In genomic region chr6:142008016-142008735, GRCh38 we compare ENCODE assay signal across 20 cellular contexts.
DNase-seq lines count a peak whose midpoint lies in the region; ATAC-seq, FAIRE-seq and TF ChIP-seq lines count a peak whose summit lies in the region.
"Had no signal": no experiment of that assay in that cellular context is flagged by ENCODE, and none has a peak within 500 bp of the region (broad histone marks: within the 10 kb centered on the region; RNA-seq: fewer than 3 reads in every experiment).

No MANE protein-coding gene starts in this region.

- no peak overlapping the region for H3K4ac ChIP-seq in mesendoderm (ENCODE audit: low read depth, low read length)

- H3K79me1 ChIP-seq in mesendoderm (ENCODE audit: low read length) = no peaks in the 10 kb centered on the region

- H3K56ac ChIP-seq in mesendoderm (ENCODE audit: low read length) = no peak overlapping the region

- H3K23ac ChIP-seq in mesendoderm (ENCODE audit: low read length) = no peak overlapping the region

- POLR2A ChIA-PET in K562 (lab: Yijun Ruan, JAX) = no interaction called here

- H3K4me3 ChIP-seq in K562 (no peak overlapping the region), mesendoderm (ENCODE audit: low read length) (no peak overlapping the region), right cardiac atrium (ENCODE audit: low read length) (no peak overlapping the region)
- H3K4me3 ChIP-seq: A549, BLaER1, MG63 had no signal

- no peak for TF ChIP-seq RAD21 in K562 (CRISPR knock-in tag; conservative IDR thresholded peaks at IDR 0.05 in 1 of 2, IDR thresholded peaks at IDR 0.05 in 1 of 2)

- no peak overlapping the region for H4K5ac ChIP-seq in mesendoderm (ENCODE audit: low read length)

- in situ Hi-C loops in K562 (cut with MboI) = no loop called here

- H3K9ac ChIP-seq in K562 (ENCODE audit: insufficient read depth in 1 of 2, low read depth in 2 of 2, low read length in 2 of 2) (no peak overlapping the region), mesendoderm (ENCODE audit: low read length) (no peak overlapping the region)
- H3K9ac ChIP-seq: BLaER1 had no signal

- H2AK5ac ChIP-seq in mesendoderm (ENCODE audit: low read length) = no peak overlapping the region

- no peak for ATAC-seq in K562
- no peak for ATAC-seq in right cardiac atrium
- ATAC-seq: A549, HepG2, Panc1 had no signal

- H3K9me3 ChIP-seq in K562 (replicated peaks; ENCODE audit: control insufficient read depth, insufficient read depth, low read depth, low read length) (no peaks in the 10 kb centered on the region), right cardiac atrium (ENCODE audit: control insufficient read depth, low read length) (no peaks in the 10 kb centered on the region)
- H3K9me3 ChIP-seq: A549, BLaER1, MG63 had no signal

- no peak for FAIRE-seq in K562 (lab: Jason Lieb, UNC)
- FAIRE-seq: A549, HepG2 had no signal

- no peak for TF ChIP-seq EP300 in K562 (IDR thresholded peaks at IDR 0.05; ENCODE audit: low read length)

- no peak for TF ChIP-seq POLR2A in K562 (conservative IDR thresholded peaks at IDR 0.05)

- BruUV-seq in K562 (replicated peaks; lab: Mats Ljungman, UMichigan) = no TSS peak

- H3K27me3 ChIP-seq in K562 (ENCODE audit: control insufficient read depth in 2 of 2, insufficient read depth in 2 of 2, low read length in 2 of 2) (no peaks in the 10 kb centered on the region), mesendoderm (ENCODE audit: insufficient read depth, low read length, poor library complexity) (no peaks in the 10 kb centered on the region), right cardiac atrium (ENCODE audit: control insufficient read depth, insufficient read depth) (no peaks in the 10 kb centered on the region)
- H3K27me3 ChIP-seq: BLaER1, MG63 had no signal

- no peak overlapping the region for H2BK15ac ChIP-seq in mesendoderm (replicated peaks; ENCODE audit: low read depth)

- H3K9me1 ChIP-seq in K562 (ENCODE audit: control insufficient read depth, insufficient read depth, low read length) = no peaks in the 10 kb centered on the region

- H3K4me1 ChIP-seq in K562 (replicated peaks in 1 of 2; ENCODE audit: control insufficient read depth in 2 of 2, insufficient read depth in 2 of 2, low read length in 2 of 2) = peaks cover 0 to 19% of the 10 kb centered on the region in 2 experiments; a peak in 3 of 5 replicates
- H3K4me1 ChIP-seq in mesendoderm (ENCODE audit: control insufficient read depth, low read depth, low read length) = peaks cover 3% of the 10 kb centered on the region
- H3K4me1 ChIP-seq in right cardiac atrium (ENCODE audit: control insufficient read depth, insufficient read depth, low read length) = no peaks in the 10 kb centered on the region
- H3K4me1 ChIP-seq: BLaER1 had no signal

- H2BK5ac ChIP-seq in mesendoderm (ENCODE audit: low read length) = no peak overlapping the region

- H3K79me2 ChIP-seq in K562 (ENCODE audit: control insufficient read depth, insufficient read depth, low read length) (peaks cover 18% of the 10 kb centered on the region), mesendoderm (ENCODE audit: control insufficient read depth, insufficient read depth, low read length) (no peaks in the 10 kb centered on the region)

- H2AFZ ChIP-seq in K562 (ENCODE audit: low read depth, low read length) = no peak overlapping the region

- H4K8ac ChIP-seq in mesendoderm (ENCODE audit: low read depth, low read length) = no peak overlapping the region

- no peak overlapping the region for H2BK120ac ChIP-seq in mesendoderm (ENCODE audit: low read depth, low read length)

- H3K36me3 ChIP-seq in K562 (ENCODE audit: control insufficient read depth, insufficient read depth, low read length) (no peaks in the 10 kb centered on the region; the same call in 2 of the 3 replicates), mesendoderm (ENCODE audit: control insufficient read depth, insufficient read depth, low read length) (no peaks in the 10 kb centered on the region)
- H3K36me3 ChIP-seq: BLaER1, MG63 had no signal

- H4K20me1 ChIP-seq in K562 (replicated peaks; ENCODE audit: control insufficient read depth, insufficient read depth, low read length) = no peaks in the 10 kb centered on the region
- H4K20me1 ChIP-seq: BLaER1 had no signal

- DNase-seq in EH (ENCODE audit: low read depth) (peak; percentile 29), HT1080 (ENCODE audit: low read depth) (peak; percentile 13), K562 (ENCODE audit: extremely low read depth in 1 of 4, low spot score in 3 of 4) (no peak), mesendoderm (peak; percentile 35), NCI-H82 (lab: John Stamatoyannopoulos, UW) (no peak), H4 (ENCODE audit: low spot score) (no peak), right cardiac atrium (no peak)
- DNase-seq: CD4-positive, alpha-beta memory T cell; DMS79; MG63; NCI-H1092; NCI-H1436 treated with DMSO at 0.1 percent for 48 hours; NCI-H2029; NCI-H2171; NCI-H446 treated with DMSO at 0.1 percent for 48 hours; NCI-H69 had no signal

- CTCF ChIA-PET in K562 (lab: Yijun Ruan, JAX; ENCODE audit: low intra/inter-chr PET ratio) = no interaction called here

- TF ChIP-seq CTCF in K562 (IDR thresholded peaks at IDR 0.05 in 2 of 3, conservative IDR thresholded peaks at IDR 0.05 in 1 of 3; ENCODE audit: insufficient read depth in 2 of 3, low read depth in 1 of 3, low read length in 3 of 3) = no peak

- H3K27ac ChIP-seq in K562 (ENCODE audit: extremely low read depth, low read depth, low read length) = no peak overlapping the region
- H3K27ac ChIP-seq in mesendoderm (ENCODE audit: low read depth, low read length) = no peak overlapping the region
- H3K27ac ChIP-seq in right cardiac atrium (ENCODE audit: low read length) = no peak overlapping the region
- H3K27ac ChIP-seq: A549, BLaER1 had no signal

- WGBS in K562 (ENCODE audit: insufficient coverage, low coverage, missing lambda C conversion rate) = 63% methylated on average over 4 of the region's 4 CpGs
- WGBS in mesendoderm (ENCODE audit: extremely low coverage, insufficient coverage, low lambda C conversion rate) = no CpG with 5 or more reads among the region's 4 CpGs
- 78% methylated on average over 4 of the region's 4 CpGs for WGBS in right cardiac atrium

- H3K4me2 ChIP-seq in K562 (ENCODE audit: insufficient read depth, low read length) (no peak overlapping the region), mesendoderm (ENCODE audit: low read length) (no peak overlapping the region)
- H3K4me2 ChIP-seq: A549, BLaER1 had no signal

- intact Hi-C loops in K562 (cut with micrococcal nuclease) = no loop called here
- intact Hi-C loops in right cardiac atrium (cut with DNase I) = no loop called here

- no peak overlapping the region for H3K18ac ChIP-seq in mesendoderm (ENCODE audit: low read length)

TF ChIP-seq in K562, 482 proteins besides CTCF, POLR2A, EP300 and RAD21:
- TF ChIP-seq RBM25 (IDR thresholded peaks at IDR 0.05; ENCODE audit: low read depth, low read length, severe bottlenecking) (peak; percentile 74), ZKSCAN3 (CRISPR knock-in tag; IDR thresholded peaks at IDR 0.05) (no peak), THRA (IDR thresholded peaks at IDR 0.05) (no peak), RNF2 (IDR thresholded peaks at IDR 0.05) (no peak), AFF4 (CRISPR knock-in tag; IDR thresholded peaks at IDR 0.05) (no peak), ELF4 (CRISPR knock-in tag; IDR thresholded peaks at IDR 0.05) (no peak)

Comparison
In these comparisons a context has a peak if more than half of its experiments do, and no peak if none do; other contexts are left out.
1. DNase-seq: peak in EH (single experiment), HT1080 (single experiment) and mesendoderm (single experiment); none in K562 (0 of 4), NCI-H82 (single experiment), H4 (single experiment) and right cardiac atrium (0 of 3).